In the genomic region with DNA sequence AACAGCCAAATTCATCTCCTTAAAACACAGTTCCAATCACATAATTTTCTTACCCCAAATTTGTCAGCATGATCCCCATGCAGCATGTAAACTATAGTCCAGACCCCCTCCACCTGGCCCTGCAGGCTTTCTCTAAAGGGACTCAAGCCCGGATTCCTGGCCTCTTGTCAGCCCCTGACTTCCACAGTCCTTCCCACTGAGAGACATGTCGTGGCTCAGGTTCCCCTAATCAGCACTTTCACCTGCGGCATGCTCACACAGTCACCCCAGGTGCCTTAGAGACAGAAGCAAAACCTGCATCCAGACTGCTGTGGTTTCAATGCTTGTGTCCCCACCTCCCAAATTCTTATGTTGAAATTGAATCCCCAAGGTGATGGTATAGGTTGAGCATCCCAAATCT, we compare ENCODE assay signal across 20 cellular contexts.
"Had no signal": no experiment of that assay in that cellular context is flagged by ENCODE, and none has a peak within 500 bp of the region (broad histone marks: within the 10 kb centered on the region; RNA-seq: fewer than 3 reads in every experiment).

No MANE protein-coding gene starts in this region.

- H3K4me1 ChIP-seq: pancreas, spleen, upper lobe of right lung had no signal

- H3K4me1 Mint-ChIP-seq: activated naive CD8-positive, alpha-beta T cell treated with anti-CD3 and anti-CD28 coated beads for 36 hours; activated T-helper 17 cell treated with anti-CD3 and anti-CD28 coated beads, Interleukin-2, amount 50 U/mL, for 72 hours; immature natural killer cell; stimulated activated memory B cell treated with anti-CD40 and anti-IgM and Interleukin-4, amounts not matched to agents 10 μg/mL and 1 μg/mL and 100 μg/mL, for 72 hours had no signal

- H3K27me3 Mint-ChIP-seq: stimulated activated memory B cell treated with anti-CD40 and anti-IgM and Interleukin-4, amounts not matched to agents 10 μg/mL and 1 μg/mL and 100 μg/mL, for 72 hours had no signal

- ATAC-seq: activated T-helper 17 cell treated with anti-CD3 and anti-CD28 coated beads, Interleukin-2, amount 50 U/mL, for 72 hours; left ventricle myocardium superior; stimulated activated memory B cell treated with anti-CD40 and anti-IgM and Interleukin-4, amounts not matched to agents 10 μg/mL and 1 μg/mL and 100 μg/mL, for 72 hours; upper lobe of right lung had no signal

- DNase-seq: activated CD4-positive, alpha-beta memory T cell treated with anti-CD3 and anti-CD28 coated beads for 36 hours; activated naive CD4-positive, alpha-beta T cell; activated naive CD8-positive, alpha-beta T cell treated with anti-CD3 and anti-CD28 coated beads for 36 hours; amniotic stem cell; foreskin melanocyte; immature natural killer cell; kidney glomerular epithelial cell; left ventricle myocardium superior; pancreas; spleen; stimulated activated CD4-positive, alpha-beta T cell treated with anti-CD3 and anti-CD28 coated beads, Interleukin-4, amount 100 ng/mL, for 4 hours; SW 1271; T-helper 2 cell; upper lobe of right lung had no signal

- H3K27ac ChIP-seq: cardiac muscle cell, neutrophil, pancreas, spleen, thoracic aorta, upper lobe of right lung, WERI-Rb-1 had no signal

- H3K9me3 ChIP-seq: neutrophil, pancreas, thoracic aorta, upper lobe of right lung had no signal

- H3K36me3 ChIP-seq: cardiac muscle cell, neutrophil, pancreas, spleen, thoracic aorta, upper lobe of right lung, WERI-Rb-1 had no signal

- H3K9me3 Mint-ChIP-seq: activated CD4-positive, alpha-beta memory T cell treated with anti-CD3 and anti-CD28 coated beads for 36 hours; activated naive CD8-positive, alpha-beta T cell treated with anti-CD3 and anti-CD28 coated beads for 36 hours; activated T-helper 17 cell treated with anti-CD3 and anti-CD28 coated beads, Interleukin-2, amount 50 U/mL, for 72 hours had no signal

- H3K27me3 ChIP-seq: cardiac muscle cell, neutrophil, pancreas, upper lobe of right lung had no signal

- H3K36me3 Mint-ChIP-seq: activated CD4-positive, alpha-beta memory T cell treated with anti-CD3 and anti-CD28 coated beads for 36 hours; activated naive CD8-positive, alpha-beta T cell treated with anti-CD3 and anti-CD28 coated beads for 36 hours; immature natural killer cell; stimulated activated memory B cell treated with anti-CD40 and anti-IgM and Interleukin-4, amounts not matched to agents 10 μg/mL and 1 μg/mL and 100 μg/mL, for 72 hours had no signal

- H3K4me3 Mint-ChIP-seq: activated CD4-positive, alpha-beta memory T cell treated with anti-CD3 and anti-CD28 coated beads for 36 hours; activated naive CD8-positive, alpha-beta T cell treated with anti-CD3 and anti-CD28 coated beads for 36 hours; activated T-helper 17 cell treated with anti-CD3 and anti-CD28 coated beads, Interleukin-2, amount 50 U/mL, for 72 hours; immature natural killer cell; stimulated activated memory B cell treated with anti-CD40 and anti-IgM and Interleukin-4, amounts not matched to agents 10 μg/mL and 1 μg/mL and 100 μg/mL, for 72 hours had no signal

- H3K4me3 ChIP-seq: cardiac muscle cell, pancreas, spleen, thoracic aorta, upper lobe of right lung had no signal

- H3K27ac Mint-ChIP-seq: activated CD4-positive, alpha-beta memory T cell treated with anti-CD3 and anti-CD28 coated beads for 36 hours; activated naive CD8-positive, alpha-beta T cell treated with anti-CD3 and anti-CD28 coated beads for 36 hours; activated T-helper 17 cell treated with anti-CD3 and anti-CD28 coated beads, Interleukin-2, amount 50 U/mL, for 72 hours; immature natural killer cell; stimulated activated memory B cell treated with anti-CD40 and anti-IgM and Interleukin-4, amounts not matched to agents 10 μg/mL and 1 μg/mL and 100 μg/mL, for 72 hours had no signal
